Comparison of ENCODE assay signal across 9 cellular contexts in the genomic region with DNA sequence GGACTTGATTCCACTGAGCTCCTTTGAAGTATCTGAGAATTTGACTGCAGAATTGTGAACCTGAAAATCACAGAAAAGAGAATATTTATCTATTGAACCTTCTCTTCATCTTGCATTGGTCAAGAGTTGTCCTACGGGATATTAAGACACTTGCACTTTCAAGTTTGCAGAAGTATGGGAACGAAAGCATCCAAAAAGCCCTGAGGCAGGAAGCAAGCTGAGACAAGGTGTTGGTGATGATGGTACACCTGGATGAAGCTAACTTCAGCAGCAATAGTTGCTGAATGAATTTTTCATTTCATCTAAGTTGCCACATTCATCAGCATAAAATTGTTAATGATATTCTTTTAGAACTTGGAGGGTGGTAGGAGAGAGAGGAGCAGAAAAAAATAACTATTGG.
"Had no signal": no experiment of that assay in that cellular context is flagged by ENCODE, and none has a peak within 500 bp of the region (broad histone marks: within the 10 kb centered on the region; RNA-seq: fewer than 3 reads in every experiment).

No MANE protein-coding gene starts in this region.

- H3K4me3 ChIP-seq: GM23338, HAP-1 had no signal

- H3K4me2 ChIP-seq: GM23338 had no signal

- H3K36me3 ChIP-seq: HAP-1 had no signal

- H2AFZ ChIP-seq: GM23338 had no signal

- FAIRE-seq: H1, HepG2 had no signal

- H3K4me1 ChIP-seq: HAP-1 had no signal

- ATAC-seq: GM23338, HCT116, HepG2 had no signal

- DNase-seq: H7, HFFc6, KBM-7 had no signal

- H3K9me3 ChIP-seq: HAP-1 had no signal

- H3K27ac ChIP-seq: HL-60 had no signal
